In the genomic region with DNA sequence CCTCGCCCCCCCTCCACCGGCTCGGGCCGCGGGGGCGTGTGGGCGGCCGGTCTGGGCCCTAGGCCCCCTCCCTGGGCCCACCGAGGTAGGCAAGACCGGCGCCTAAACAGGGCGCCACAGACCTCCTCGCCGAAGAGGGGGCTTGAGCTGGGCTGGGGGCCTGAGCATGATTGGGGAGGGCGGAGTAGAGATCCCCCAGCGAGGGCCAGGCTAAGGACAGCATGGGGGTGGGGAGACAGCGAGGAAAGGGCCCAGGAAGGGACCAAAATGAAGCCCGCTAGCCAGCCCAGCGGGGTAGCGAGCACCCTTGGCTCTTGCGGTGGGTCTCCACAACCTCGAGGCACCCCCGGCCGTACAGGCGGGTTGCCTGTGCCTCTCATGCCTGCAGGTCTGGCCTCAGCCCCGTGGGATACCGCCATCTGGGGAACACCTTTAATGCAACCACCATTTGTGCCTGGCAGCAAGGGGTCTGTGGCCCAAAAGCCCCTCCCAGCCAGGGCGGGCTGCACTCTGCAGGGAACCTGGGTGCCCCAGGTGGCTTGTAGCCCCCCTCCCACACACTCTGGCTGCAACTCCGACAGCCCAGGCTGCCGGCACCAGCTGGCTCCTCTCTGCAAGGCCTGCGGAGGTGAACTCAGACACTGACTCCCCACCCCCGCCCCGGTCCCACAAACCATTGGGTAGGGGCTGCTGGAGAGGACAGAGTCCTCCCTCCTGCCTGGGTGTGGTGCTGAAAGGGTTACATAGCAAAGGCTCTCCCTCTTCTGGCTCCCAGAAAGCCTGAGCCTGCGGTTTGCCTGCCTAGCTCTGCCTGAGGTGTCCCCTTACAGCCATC, we compare ENCODE assay signal across 8 cellular contexts.
DNase-seq lines count a peak whose midpoint lies in the region; TF ChIP-seq lines count a peak whose summit lies in the region.

No MANE protein-coding gene starts in this region.

- intact Hi-C loops in uterus (cut with DNase I; ENCODE audit: low total_unique reads) = no loop called here

- H3K4me1 ChIP-seq in ectodermal cell (ENCODE audit: control insufficient read depth, insufficient read depth, low read length) (peaks cover 13% of the 10 kb centered on the region), mesodermal cell (ENCODE audit: control insufficient read depth, insufficient read depth, low read length, poor library complexity, severe bottlenecking) (peaks cover 10% of the 10 kb centered on the region), uterus (peaks cover 0 to 15% of the 10 kb centered on the region in 2 donors)

- H3K36me3 ChIP-seq in ectodermal cell (ENCODE audit: control insufficient read depth, insufficient read depth, low read length) (no peaks in the 10 kb centered on the region), mesodermal cell (ENCODE audit: control insufficient read depth, insufficient read depth, low read length) (no peaks in the 10 kb centered on the region), uterus (no peaks in the 10 kb centered on the region)

- peaks cover 56% of the 10 kb centered on the region for H3K27me3 ChIP-seq in ectodermal cell (ENCODE audit: control insufficient read depth, insufficient read depth, low read length, poor library complexity, severe bottlenecking)
- H3K27me3 ChIP-seq in uterus = peaks cover 0 to 11% of the 10 kb centered on the region in 2 donors

- H3K27ac ChIP-seq in ectodermal cell (ENCODE audit: insufficient read depth, low read depth, low read length, poor library complexity, severe bottlenecking) = no peak overlapping the region
- H3K27ac ChIP-seq in mesodermal cell (ENCODE audit: low read depth, low read length, severe bottlenecking) = no peak overlapping the region
- no peak overlapping the region for H3K27ac ChIP-seq in uterus

- TF ChIP-seq CTCF in uterus (IDR thresholded peaks at IDR 0.05) = no peak

- peak overlapping the region; percentile 49 for H3K4me3 ChIP-seq in ectodermal cell (ENCODE audit: insufficient read depth, low read depth, low read length)
- peak overlapping the region; percentile 41 for H3K4me3 ChIP-seq in mesodermal cell (ENCODE audit: extremely low read depth, insufficient read depth, low read length, poor library complexity, severe bottlenecking)
- H3K4me3 ChIP-seq in uterus = peak overlapping the region; percentile 28 to 44

- no peaks in the 10 kb centered on the region for H3K9me3 Mint-ChIP-seq in activated naive CD8-positive, alpha-beta T cell (ENCODE audit: low read depth)
- H3K9me3 Mint-ChIP-seq in activated naive CD8-positive, alpha-beta T cell treated with anti-CD3 and anti-CD28 coated beads for 36 hours = no peaks in the 10 kb centered on the region

- no peak overlapping the region for H3K27ac Mint-ChIP-seq in activated naive CD8-positive, alpha-beta T cell
- no peak overlapping the region for H3K27ac Mint-ChIP-seq in activated naive CD8-positive, alpha-beta T cell treated with anti-CD3 and anti-CD28 coated beads for 36 hours

- H3K27me3 Mint-ChIP-seq in activated naive CD8-positive, alpha-beta T cell = peaks cover 21% of the 10 kb centered on the region
- peaks cover 29% of the 10 kb centered on the region for H3K27me3 Mint-ChIP-seq in activated naive CD8-positive, alpha-beta T cell treated with anti-CD3 and anti-CD28 coated beads for 36 hours

- H3K9me3 ChIP-seq in ectodermal cell (ENCODE audit: control insufficient read depth, low read length) (no peaks in the 10 kb centered on the region), mesodermal cell (ENCODE audit: control insufficient read depth, low read length) (no peaks in the 10 kb centered on the region), uterus (no peaks in the 10 kb centered on the region)

- peaks cover 4% of the 10 kb centered on the region for H3K4me1 Mint-ChIP-seq in activated naive CD8-positive, alpha-beta T cell (ENCODE audit: low read depth)
- H3K4me1 Mint-ChIP-seq in activated naive CD8-positive, alpha-beta T cell treated with anti-CD3 and anti-CD28 coated beads for 36 hours = no peaks in the 10 kb centered on the region

- no peaks in the 10 kb centered on the region for H3K36me3 Mint-ChIP-seq in activated naive CD8-positive, alpha-beta T cell
- H3K36me3 Mint-ChIP-seq in activated naive CD8-positive, alpha-beta T cell treated with anti-CD3 and anti-CD28 coated beads for 36 hours = no peaks in the 10 kb centered on the region

- no peak for TF ChIP-seq POLR2A in uterus (IDR thresholded peaks at IDR 0.05)

- peak overlapping the region; percentile 27 for H3K4me3 Mint-ChIP-seq in activated naive CD8-positive, alpha-beta T cell
- no peak overlapping the region for H3K4me3 Mint-ChIP-seq in activated naive CD8-positive, alpha-beta T cell treated with anti-CD3 and anti-CD28 coated beads for 36 hours

- WGBS in ectodermal cell, 2 experiments = 1 to 2% methylated on average over 34 of the region's 34 CpGs
- 6% methylated on average over 16 to 17 of the region's 34 CpGs for WGBS in mesodermal cell (ENCODE audit: insufficient coverage in 2 of 2), 2 experiments

- DNase-seq in activated naive CD8-positive, alpha-beta T cell treated with anti-CD3 and anti-CD28 coated beads for 36 hours = no peak
- DNase-seq in uterus (no peak), T-helper 2 cell (no peak)
- no peak for DNase-seq in activated naive CD4-positive, alpha-beta T cell treated with anti-CD3 and anti-CD28 coated beads, Interleukin-2, amount 50 U/mL, for 16 hours
- no peak for DNase-seq in activated T-cell treated with anti-CD3 and anti-CD28 coated beads, Interleukin-2, amount 50 U/mL, for 1 hour
